8 cellular contexts compared by ENCODE assay signal in genomic region chr19:48872182-48872883, GRCh38. TPM values are rescaled to one million over a fixed set of nuclear protein-coding genes. Genes with fewer than 3 reads are reported as not detected.
DNase-seq lines count a peak whose midpoint lies in the region; ATAC-seq and TF ChIP-seq lines count a peak whose summit lies in the region.

Gene PPP1R15A, plus strand, starts transcription at chr19:48872421. Its CDS starts 813 bp downstream, at chr19:48873234.

- peak within 1 kb of the TSS; percentile 98 for H3K4me3 ChIP-seq in HFF-Myc (replicated peaks; ENCODE audit: low read depth, low read length)
- peak within 1 kb of the TSS; percentile 100 for H3K4me3 ChIP-seq in adipocyte (ENCODE audit: low read length)
- peak within 1 kb of the TSS; percentile 97 for H3K4me3 ChIP-seq in ovary
- H3K4me3 ChIP-seq in thymus (ENCODE audit: low read length), result peak within 1 kb of the TSS; percentile 82

- peak within 1 kb of the TSS; percentile 100 for H3K9ac ChIP-seq in adipocyte (ENCODE audit: low read length)

- peaks cover 37% of the 10 kb centered on the region for H3K4me1 ChIP-seq in adipocyte (ENCODE audit: control insufficient read depth, insufficient read depth, low read length)
- H3K4me1 ChIP-seq in ovary (ENCODE audit: insufficient read depth), result peaks cover 17% of the 10 kb centered on the region
- peaks cover 20% of the 10 kb centered on the region for H3K4me1 ChIP-seq in thymus (ENCODE audit: control insufficient read depth, insufficient read depth, low read length)

- TF ChIP-seq EP300 in ovary (IDR thresholded peaks at IDR 0.05), result peak; percentile 75

- peak within 1 kb of the TSS; percentile 98 to 100 (median 99) for H3K4me3 Mint-ChIP-seq in T-cell

- DNase-seq in ELR (ENCODE audit: low read depth), result peak; percentile 97
- DNase-seq in HFF-Myc (ENCODE audit: extremely low read depth, low read depth), result peak; percentile 94
- DNase-seq in NCI-H146 (lab: John Stamatoyannopoulos, UW), result peak; percentile 98
- peak; percentile 90 to 100 (median 96) for DNase-seq in T-cell
- peak; percentile 98 for DNase-seq in adipocyte (ENCODE audit: low read depth)
- DNase-seq in Right ventricle myocardium superior, result peak; percentile 99
- DNase-seq in ovary, result peak; percentile 98 to 100 (median 99)

- no peaks in the 10 kb centered on the region for H3K27me3 ChIP-seq in adipocyte (replicated peaks; ENCODE audit: control insufficient read depth, insufficient read depth, low read length)
- no peaks in the 10 kb centered on the region for H3K27me3 ChIP-seq in ovary
- no peaks in the 10 kb centered on the region for H3K27me3 ChIP-seq in thymus (ENCODE audit: control insufficient read depth, insufficient read depth)

- POLR2A ChIA-PET in T-cell (lab: Charles Lee), result interaction anchor here (0.5 to 1.2 kb wide), 6 partner anchors 10 to 121 kb away, joined by 3 to 5 read pairs (median 4); partner anchors contain the start of genes GYS1 (in 1 of the 2), NUCB1 (in 1 of the 2) and RUVBL2 (in 1 of the 2)

- peaks cover 0 to 2% of the 10 kb centered on the region in 2 donors for H3K27me3 Mint-ChIP-seq in T-cell

- H3K4me1 Mint-ChIP-seq in T-cell, result peaks cover 34 to 48% (median 40%) of the 10 kb centered on the region in 3 donors

- CTCF ChIA-PET in T-cell (lab: Charles Lee), result interaction anchor here in 1 of 2 donors (0.5 to 1.0 kb wide), 4 partner anchors 14 to 231 kb away, joined by 3 to 5 read pairs (median 4); no protein-coding TSS in a partner anchor

- ATAC-seq in T-cell (replicated peaks in 1 of 4) (peak; percentile 52 to 59 (median 57)), Right ventricle myocardium superior (ENCODE audit: poor library complexity) (peak; percentile 82)

- TF ChIP-seq CTCF in HFF-Myc (IDR thresholded peaks at IDR 0.05; ENCODE audit: low read depth, low read length, missing control alignments) (no peak), ovary (IDR thresholded peaks at IDR 0.05) (peak in 2 of 3 donors; percentile 67 to 90)

- H3K27ac Mint-ChIP-seq in T-cell, result peak within 1 kb of the TSS; percentile 99 to 100

- H3K36me3 Mint-ChIP-seq in T-cell, result peaks cover 33% of the 10 kb centered on the region

- H3K9me3 ChIP-seq in adipocyte (ENCODE audit: control insufficient read depth, low read length) (no peaks in the 10 kb centered on the region), ovary (no peaks in the 10 kb centered on the region), thymus (ENCODE audit: control insufficient read depth) (no peaks in the 10 kb centered on the region)

- H3K27ac ChIP-seq in ovary, result peak within 1 kb of the TSS; percentile 99
- H3K27ac ChIP-seq in thymus (ENCODE audit: low read depth), result peak within 1 kb of the TSS; percentile 99

- 0 to 1% (median 0%) methylated on average over 53 of the region's 53 CpGs for WGBS in ovary, 3 donors
- WGBS in thymus, result under 1% methylated on average over 53 of the region's 53 CpGs

- intact Hi-C loops in Right ventricle myocardium superior (cut with DNase I), result loop anchor here (5.0 kb wide), 1 partner anchor 95 kb away; the partner anchor contains the start of gene FTL
- intact Hi-C loops in ovary (cut with DNase I), result loop anchor here in 2 of 4 donors (2.0 to 10.0 kb wide), 2 partner anchors 28 to 92 kb away; partner anchors contain the start of genes FTL (in 1 of the 2) and NUCB1 (in 1 of the 2)

- TF ChIP-seq POLR2A in ovary (IDR thresholded peaks at IDR 0.05), result peak; percentile 100

- H3K9me3 Mint-ChIP-seq in T-cell, result no peaks in the 10 kb centered on the region

- H3K36me3 ChIP-seq in adipocyte (ENCODE audit: control insufficient read depth, insufficient read depth, low read length, severe bottlenecking), result peaks cover 39% of the 10 kb centered on the region
- no peaks in the 10 kb centered on the region for H3K36me3 ChIP-seq in ovary
- H3K36me3 ChIP-seq in thymus (ENCODE audit: control insufficient read depth, insufficient read depth), result peaks cover 22% of the 10 kb centered on the region

RNA-seq across cellular contexts. Expression of gene PPP1R15A, which starts in this region (rescaled TPM):
- total RNA-seq in T-cell (100 to 1,000 TPM in 2 of 5 donors, 10 to 100 TPM in 3; 74.4 to 713 (median 93.6) TPM), Right ventricle myocardium superior (60.4 TPM), ovary (100 to 1,000 TPM in 1 of 7 donors, 10 to 100 TPM in 6; 22.8 to 156 (median 40.1) TPM)
- polyA plus RNA-seq in ovary (10 to 100 TPM; 63.2 to 66.2 TPM), thymus (40.0 TPM)

Comparison
In these comparisons a context has a peak if more than half of its experiments do, and no peak if none do; other contexts are left out.
1. Peak in every context shown above with its lines: DNase-seq, ATAC-seq, H3K4me3 ChIP-seq and H3K27ac ChIP-seq.